Comparison of ENCODE assay signal across 12 cellular contexts in genomic region chr10:22823109-22823508, GRCh38.
DNase-seq lines count a peak whose midpoint lies in the region; ATAC-seq and TF ChIP-seq lines count a peak whose summit lies in the region.
"Had no signal": no experiment of that assay in that cellular context is flagged by ENCODE, and none has a peak within 500 bp of the region (broad histone marks: within the 10 kb centered on the region; RNA-seq: fewer than 3 reads in every experiment).

No MANE protein-coding gene starts in this region.

- no TSS peak for BruUV-seq in A673 (replicated peaks; lab: Mats Ljungman, UMichigan)

- CTCF ChIA-PET in A673 (lab: Charles Lee): no interaction called here

- H3K36me3 Mint-ChIP-seq in activated naive CD8-positive, alpha-beta T cell treated with anti-CD3 and anti-CD28 coated beads for 36 hours: no peaks in the 10 kb centered on the region
- H3K36me3 Mint-ChIP-seq in endodermal cell (ENCODE audit: low read depth): no peaks in the 10 kb centered on the region
- H3K36me3 Mint-ChIP-seq: brain had no signal

- H3K9ac ChIP-seq in endodermal cell (ENCODE audit: extremely low read depth, low read length, poor library complexity, severe bottlenecking): no peak overlapping the region

- no peak overlapping the region for H3K27ac ChIP-seq in A673 (ENCODE audit: low read depth, low read length, poor library complexity, severe bottlenecking)
- H3K27ac ChIP-seq in esophagus squamous epithelium: peak overlapping the region in 3 of 4 donors; percentile 48 to 73 (median 70)
- H3K27ac ChIP-seq in endodermal cell (ENCODE audit: low read depth, low read length): no peak overlapping the region

- ATAC-seq in GM21360 (IDR thresholded peaks at IDR 0.05; ENCODE audit: unreplicated experiment): peak; percentile 76
- ATAC-seq in HG02623 (IDR thresholded peaks at IDR 0.05; ENCODE audit: unreplicated experiment): no peak

- TF ChIP-seq CTCF in A673 (conservative IDR thresholded peaks at IDR 0.05; ENCODE audit: low read depth, low read length) (no peak), esophagus squamous epithelium (IDR thresholded peaks at IDR 0.05) (peak in 1 of 6 experiments; percentile 17), endodermal cell (conservative IDR thresholded peaks at IDR 0.05) (no peak)

- H3K4me1 ChIP-seq in A673 (ENCODE audit: insufficient read depth, low read length, poor library complexity, severe bottlenecking) (peaks cover 9% of the 10 kb centered on the region), esophagus squamous epithelium (peaks cover 0 to 33% (median 0%) of the 10 kb centered on the region in 3 donors), endodermal cell (ENCODE audit: control insufficient read depth, insufficient read depth, low read length) (no peaks in the 10 kb centered on the region)

- H3K27ac Mint-ChIP-seq in activated naive CD8-positive, alpha-beta T cell treated with anti-CD3 and anti-CD28 coated beads for 36 hours: no peak overlapping the region
- H3K27ac Mint-ChIP-seq in endodermal cell: no peak overlapping the region

- H3K9me3 ChIP-seq in A673 (ENCODE audit: low read depth, low read length, poor library complexity, severe bottlenecking) (no peaks in the 10 kb centered on the region), esophagus squamous epithelium (no peaks in the 10 kb centered on the region), endodermal cell (ENCODE audit: control insufficient read depth, low read length) (no peaks in the 10 kb centered on the region)
- H3K9me3 ChIP-seq: BE2C had no signal

- POLR2A ChIA-PET in A673 (lab: Charles Lee; ENCODE audit: low non-redundant PET): no interaction called here

- H3K27me3 ChIP-seq in A673 (replicated peaks; ENCODE audit: insufficient read depth, low read depth, low read length, poor library complexity) (no peaks in the 10 kb centered on the region), esophagus squamous epithelium (no peaks in the 10 kb centered on the region), endodermal cell (ENCODE audit: control insufficient read depth, insufficient read depth, low read length, poor library complexity, severe bottlenecking) (no peaks in the 10 kb centered on the region)
- H3K27me3 ChIP-seq: BE2C had no signal

- no peaks in the 10 kb centered on the region for H3K27me3 Mint-ChIP-seq in activated naive CD8-positive, alpha-beta T cell treated with anti-CD3 and anti-CD28 coated beads for 36 hours
- H3K27me3 Mint-ChIP-seq in endodermal cell (ENCODE audit: insufficient read depth): no peaks in the 10 kb centered on the region
- H3K27me3 Mint-ChIP-seq: brain had no signal

- no peaks in the 10 kb centered on the region for H3K4me1 Mint-ChIP-seq in activated naive CD8-positive, alpha-beta T cell treated with anti-CD3 and anti-CD28 coated beads for 36 hours
- H3K4me1 Mint-ChIP-seq in endodermal cell: no peaks in the 10 kb centered on the region

- intact Hi-C loops in A673 (cut with micrococcal nuclease; ENCODE audit: unreplicated experiment) (no loop called here), esophagus squamous epithelium (cut with DNase I) (no loop called here)

- TF ChIP-seq POLR2A in esophagus squamous epithelium (IDR thresholded peaks at IDR 0.05): no peak

- no peaks in the 10 kb centered on the region for H3K36me3 ChIP-seq in A673 (ENCODE audit: insufficient read depth, low read length, poor library complexity, severe bottlenecking)
- H3K36me3 ChIP-seq in esophagus squamous epithelium: no peaks in the 10 kb centered on the region
- no peaks in the 10 kb centered on the region for H3K36me3 ChIP-seq in endodermal cell (ENCODE audit: control insufficient read depth, insufficient read depth, low read length)
- H3K36me3 ChIP-seq: BE2C had no signal

- H3K4me3 Mint-ChIP-seq in activated naive CD8-positive, alpha-beta T cell treated with anti-CD3 and anti-CD28 coated beads for 36 hours: no peak overlapping the region
- H3K4me3 Mint-ChIP-seq in endodermal cell: no peak overlapping the region
- H3K4me3 Mint-ChIP-seq: brain had no signal

- DNase-seq in A673 (ENCODE audit: low spot score) (peak; percentile 63), HT-29 (ENCODE audit: low spot score) (peak; percentile 85), esophagus squamous epithelium (lab: John Stamatoyannopoulos, UW) (no peak), endodermal cell (no peak), NCI-H524 treated with DMSO at 0.1 percent for 48 hours (lab: John Stamatoyannopoulos, UW) (no peak)
- no peak for DNase-seq in activated naive CD8-positive, alpha-beta T cell treated with anti-CD3 and anti-CD28 coated beads for 36 hours
- DNase-seq: BE2C, islet precursor cell, NCI-H1694 had no signal

- H3K9me3 Mint-ChIP-seq in activated naive CD8-positive, alpha-beta T cell treated with anti-CD3 and anti-CD28 coated beads for 36 hours: no peaks in the 10 kb centered on the region
- H3K9me3 Mint-ChIP-seq in endodermal cell: peaks cover 2% of the 10 kb centered on the region

- H3K4me3 ChIP-seq in A673 (ENCODE audit: low read depth, low read length, poor library complexity, severe bottlenecking): no peak overlapping the region
- H3K4me3 ChIP-seq in esophagus squamous epithelium: no peak overlapping the region
- H3K4me3 ChIP-seq in endodermal cell (ENCODE audit: low read length): no peak overlapping the region

Comparison
In these comparisons a context has a peak if more than half of its experiments do, and no peak if none do; other contexts are left out.
1. DNase-seq: peak in A673 (single experiment) and HT-29 (single experiment); none in esophagus squamous epithelium (single experiment), activated naive CD8-positive, alpha-beta T cell treated with anti-CD3 and anti-CD28 coated beads for 36 hours (single experiment), endodermal cell (single experiment) and NCI-H524 treated with DMSO at 0.1 percent for 48 hours (single experiment).
2. H3K27ac ChIP-seq: peak in esophagus squamous epithelium (3 of 4); none in A673 (single experiment) and endodermal cell (single experiment).